ENCODE assay signal across 20 cellular contexts in the genomic region with DNA sequence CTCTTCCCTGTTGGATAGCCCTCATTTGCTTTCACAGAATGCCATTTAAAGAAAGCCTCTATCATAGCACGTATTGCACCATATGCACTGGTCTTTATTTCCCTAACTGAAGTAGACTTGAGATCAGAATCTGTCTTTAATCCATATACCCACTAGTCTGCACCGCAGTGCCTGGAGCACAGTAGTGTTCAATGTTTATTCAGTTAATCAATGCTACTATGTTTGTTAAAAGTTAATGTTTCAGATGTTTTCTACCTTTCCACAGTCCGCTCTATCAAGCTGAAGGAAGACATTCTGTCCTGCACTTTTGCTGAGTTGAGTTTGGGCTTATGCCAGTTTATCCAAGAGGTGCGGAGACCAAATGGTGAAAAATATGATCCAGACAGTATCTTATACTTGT.
DNase-seq lines count a peak whose midpoint lies in the region; ATAC-seq and TF ChIP-seq lines count a peak whose summit lies in the region.
"Had no signal": no experiment of that assay in that cellular context is flagged by ENCODE, and none has a peak within 500 bp of the region (broad histone marks: within the 10 kb centered on the region; RNA-seq: fewer than 3 reads in every experiment).

No MANE protein-coding gene starts in this region.

- H3K36me3 Mint-ChIP-seq in MCF 10A (ENCODE audit: insufficient read depth, unreplicated experiment) (peaks cover 93% of the 10 kb centered on the region), WTC11 (peaks cover 74% of the 10 kb centered on the region), endothelial cell (ENCODE audit: low read depth, unreplicated experiment) (peaks cover 41% of the 10 kb centered on the region), progenitor cell of endocrine pancreas (ENCODE audit: insufficient read depth) (peaks cover 42% of the 10 kb centered on the region)
- peaks cover 10 to 23% of the 10 kb centered on the region in 2 donors for H3K36me3 Mint-ChIP-seq in activated naive CD4-positive, alpha-beta T cell treated with anti-CD3 and anti-CD28 coated beads, Interleukin-2, amount 50 U/mL, for 72 hours

- H2AFZ ChIP-seq in mammary epithelial cell (ENCODE audit: low read depth, low read length): no peak overlapping the region

- intact Hi-C loops in MCF 10A (cut with micrococcal nuclease) (no loop called here), mammary epithelial cell (cut with micrococcal nuclease) (no loop called here)

- H3K27me3 Mint-ChIP-seq in MCF 10A (ENCODE audit: insufficient read depth, unreplicated experiment) (no peaks in the 10 kb centered on the region), WTC11 (ENCODE audit: low read depth) (no peaks in the 10 kb centered on the region; the same call in 1 of the 2 replicates), endothelial cell (ENCODE audit: unreplicated experiment) (no peaks in the 10 kb centered on the region), progenitor cell of endocrine pancreas (no peaks in the 10 kb centered on the region)
- H3K27me3 Mint-ChIP-seq: B cell; CD4-positive, CD25-positive, alpha-beta regulatory T cell had no signal

- H3K4me1 Mint-ChIP-seq in MCF 10A (ENCODE audit: insufficient read depth, unreplicated experiment): no peaks in the 10 kb centered on the region
- H3K4me1 Mint-ChIP-seq in WTC11: peaks cover 15% of the 10 kb centered on the region
- no peaks in the 10 kb centered on the region for H3K4me1 Mint-ChIP-seq in endothelial cell (ENCODE audit: unreplicated experiment)
- peaks cover 21% of the 10 kb centered on the region for H3K4me1 Mint-ChIP-seq in progenitor cell of endocrine pancreas (ENCODE audit: low read depth)
- H3K4me1 Mint-ChIP-seq: B cell; CD4-positive, CD25-positive, alpha-beta regulatory T cell had no signal

- no peaks in the 10 kb centered on the region for H3K4me1 ChIP-seq in mammary epithelial cell (ENCODE audit: insufficient read depth, low read length)
- H3K4me1 ChIP-seq: BLaER1, Caco-2 had no signal

- CTCF ChIA-PET in MCF 10A (lab: Yijun Ruan, JAX) (no interaction called here), mammary epithelial cell (lab: Charles Lee; ENCODE audit: low non-redundant PET) (no interaction called here), WTC11 (lab: Charles Lee) (no interaction called here)

- peak overlapping the region; percentile 49 for H3K27ac Mint-ChIP-seq in MCF 10A (ENCODE audit: low read depth, unreplicated experiment)
- H3K27ac Mint-ChIP-seq in WTC11: 0 out of 2 replicates have a peak overlapping the region, but pooled peaks have one; percentile 47
- no peak overlapping the region for H3K27ac Mint-ChIP-seq in endothelial cell (ENCODE audit: unreplicated experiment)
- H3K27ac Mint-ChIP-seq in progenitor cell of endocrine pancreas: peak overlapping the region; percentile 73
- H3K27ac Mint-ChIP-seq in activated naive CD4-positive, alpha-beta T cell treated with anti-CD3 and anti-CD28 coated beads, Interleukin-2, amount 50 U/mL, for 72 hours: no peak overlapping the region
- H3K27ac Mint-ChIP-seq: B cell; CD4-positive, CD25-positive, alpha-beta regulatory T cell; CD8-positive, alpha-beta T cell had no signal

- no peaks in the 10 kb centered on the region for H3K9me3 ChIP-seq in mammary epithelial cell (replicated peaks; ENCODE audit: insufficient read depth, low read length)
- H3K9me3 ChIP-seq: Caco-2 had no signal

- WGBS in mammary epithelial cell (ENCODE audit: low coverage, missing lambda C conversion rate): 100% methylated on average over 4 of the region's 4 CpGs

- in situ Hi-C loops in mammary epithelial cell (cut with MboI; ENCODE audit: low sequenced_read_pairs in 2 of 2): no loop called here

- DNase-seq in MCF 10A (ENCODE audit: unreplicated experiment) (no peak), mammary epithelial cell (no peak), WTC11 (ENCODE audit: low spot score) (no peak), endothelial cell (ENCODE audit: low spot score) (no peak), progenitor cell of endocrine pancreas (ENCODE audit: low spot score, unreplicated experiment) (no peak), HCEC 1CT (no peak), NOMO-1 (lab: John Stamatoyannopoulos, UW; ENCODE audit: unreplicated experiment in 2 of 2) (no peak)
- DNase-seq in activated naive CD4-positive, alpha-beta T cell treated with anti-CD3 and anti-CD28 coated beads, Interleukin-2, amount 50 U/mL, for 72 hours (ENCODE audit: low spot score in 2 of 2): no peak
- DNase-seq: Caco-2; CD4-positive, CD25-positive, alpha-beta regulatory T cell; CD8-positive, alpha-beta T cell; DMS153; DND-41; GOT3; H7 had no signal

- no peak overlapping the region for H3K4me3 ChIP-seq in mammary epithelial cell (replicated peaks in 1 of 3; ENCODE audit: insufficient read depth in 1 of 3, low read depth in 2 of 3, low read length in 3 of 3)
- H3K4me3 ChIP-seq: BLaER1 had no signal

- no peak for TF ChIP-seq CTCF in MCF 10A (IDR thresholded peaks at IDR 0.05; ENCODE audit: unreplicated experiment)
- TF ChIP-seq CTCF in mammary epithelial cell (conservative IDR thresholded peaks at IDR 0.05 in 1 of 2, IDR thresholded peaks at IDR 0.05 in 1 of 2; ENCODE audit: extremely low read depth in 1 of 2, insufficient read depth in 1 of 2, low read depth in 1 of 2, low read length in 2 of 2): no peak
- no peak for TF ChIP-seq CTCF in WTC11 (IDR thresholded peaks at IDR 0.05)
- TF ChIP-seq CTCF in endothelial cell (IDR thresholded peaks at IDR 0.05; ENCODE audit: unreplicated experiment): no peak
- no peak for TF ChIP-seq CTCF in progenitor cell of endocrine pancreas (IDR thresholded peaks at IDR 0.05; ENCODE audit: unreplicated experiment)

- peaks cover 14% of the 10 kb centered on the region for H3K36me3 ChIP-seq in mammary epithelial cell (ENCODE audit: insufficient read depth, low read length)

- H3K27ac ChIP-seq in mammary epithelial cell (ENCODE audit: insufficient read depth, low read depth, low read length): no peak overlapping the region
- H3K27ac ChIP-seq: 22Rv1, BLaER1, C4-2B had no signal

- no peaks in the 10 kb centered on the region for H4K20me1 ChIP-seq in mammary epithelial cell (ENCODE audit: insufficient read depth, low read length)
- H4K20me1 ChIP-seq: BLaER1 had no signal

- H3K4me3 Mint-ChIP-seq in MCF 10A (ENCODE audit: unreplicated experiment): no peak overlapping the region
- no peak overlapping the region for H3K4me3 Mint-ChIP-seq in WTC11
- peak overlapping the region; percentile 5 for H3K4me3 Mint-ChIP-seq in endothelial cell (ENCODE audit: unreplicated experiment)
- no peak overlapping the region for H3K4me3 Mint-ChIP-seq in progenitor cell of endocrine pancreas (ENCODE audit: low read depth)
- H3K4me3 Mint-ChIP-seq: B cell; CD4-positive, CD25-positive, alpha-beta regulatory T cell; CD8-positive, alpha-beta T cell had no signal

- H3K9ac ChIP-seq in mammary epithelial cell (ENCODE audit: insufficient read depth, low read length): no peak overlapping the region
- H3K9ac ChIP-seq: BLaER1 had no signal

- dilution Hi-C loops in mammary epithelial cell (cut with HindIII; ENCODE audit: low sequenced_read_pairs): no loop called here

- no peaks in the 10 kb centered on the region for H3K79me2 ChIP-seq in mammary epithelial cell (ENCODE audit: insufficient read depth, low read length)

- BruUV-seq in MCF 10A (replicated peaks; lab: Mats Ljungman, UMichigan) (no TSS peak), mammary epithelial cell (replicated peaks; lab: Mats Ljungman, UMichigan) (no TSS peak)

- ATAC-seq in WTC11: no peak
- no peak for ATAC-seq in activated naive CD4-positive, alpha-beta T cell treated with anti-CD3 and anti-CD28 coated beads, Interleukin-2, amount 50 U/mL, for 72 hours
- ATAC-seq: CD8-positive, alpha-beta T cell; HCT116 had no signal

- H3K9me3 Mint-ChIP-seq in MCF 10A (ENCODE audit: unreplicated experiment) (no peaks in the 10 kb centered on the region), WTC11 (peaks cover 8% of the 10 kb centered on the region), endothelial cell (ENCODE audit: unreplicated experiment) (no peaks in the 10 kb centered on the region), progenitor cell of endocrine pancreas (ENCODE audit: low read depth) (peaks cover 7% of the 10 kb centered on the region)
- H3K9me3 Mint-ChIP-seq in activated naive CD4-positive, alpha-beta T cell treated with anti-CD3 and anti-CD28 coated beads, Interleukin-2, amount 50 U/mL, for 72 hours: no peaks in the 10 kb centered on the region
- H3K9me3 Mint-ChIP-seq: CD4-positive, CD25-positive, alpha-beta regulatory T cell; CD8-positive, alpha-beta T cell had no signal

- no peaks in the 10 kb centered on the region for H3K27me3 ChIP-seq in mammary epithelial cell (ENCODE audit: insufficient read depth, low read length)
- H3K27me3 ChIP-seq: BLaER1 had no signal

- POLR2A ChIA-PET in MCF 10A (lab: Yijun Ruan, JAX): interaction anchor here (1.6 kb wide), 1 partner anchor 34 kb away, joined by 3 read pairs; no protein-coding TSS in a partner anchor
- POLR2A ChIA-PET in WTC11 (lab: Charles Lee): interaction anchor here (0.7 kb wide), 1 partner anchor 99 kb away, joined by 4 read pairs; no protein-coding TSS in a partner anchor

- H3K4me2 ChIP-seq in mammary epithelial cell (ENCODE audit: insufficient read depth, low read depth, low read length): no peak overlapping the region
- H3K4me2 ChIP-seq: BLaER1 had no signal

TF ChIP-seq in WTC11, 78 proteins besides CTCF, POLR2A, EP300 and RAD21 (continues in another document):
- TF ChIP-seq ZNF512 (CRISPR knock-in tag; IDR thresholded peaks at IDR 0.05; ENCODE audit: borderline replicate concordance) (no peak), ZNF423 (CRISPR knock-in tag; IDR thresholded peaks at IDR 0.05) (no peak), CREB1 (CRISPR knock-in tag; IDR thresholded peaks at IDR 0.05) (no peak), ZNF138 (CRISPR knock-in tag; conservative IDR thresholded peaks at IDR 0.05) (no peak), MLX (CRISPR knock-in tag; IDR thresholded peaks at IDR 0.05) (no peak)

Comparison
In these comparisons a context has a peak if more than half of its experiments do, and no peak if none do; other contexts are left out.
1. H3K27ac Mint-ChIP-seq: peak in MCF 10A (single experiment), WTC11 (single experiment) and progenitor cell of endocrine pancreas (single experiment); none in endothelial cell (single experiment) and activated naive CD4-positive, alpha-beta T cell treated with anti-CD3 and anti-CD28 coated beads, Interleukin-2, amount 50 U/mL, for 72 hours (0 of 2).